17 cellular contexts compared by ENCODE assay signal in the genomic region with DNA sequence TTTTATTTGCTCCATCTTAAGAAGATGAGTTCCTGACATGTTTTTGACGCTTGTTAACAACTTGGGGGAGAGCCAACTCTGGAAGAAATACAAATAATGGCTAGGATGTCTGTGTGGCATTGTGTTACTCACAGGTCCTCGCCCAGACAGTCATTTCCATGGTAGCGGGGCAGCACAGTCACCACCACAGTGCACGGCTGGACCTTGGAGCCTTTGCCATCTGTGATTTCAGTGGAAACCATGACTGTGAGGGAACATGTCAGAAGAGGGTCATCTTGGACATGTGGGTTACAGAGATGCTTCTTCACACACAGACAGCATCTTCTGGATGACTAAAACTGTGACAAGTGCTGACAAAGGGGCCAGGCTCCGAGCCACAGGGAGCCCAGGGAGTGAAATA.
A peak's percentile ranks its signal among the peaks of the same experiment; 100 is the strongest.
DNase-seq lines count a peak whose midpoint lies in the region; ATAC-seq and TF ChIP-seq lines count a peak whose summit lies in the region.
"Had no signal": no experiment of that assay in that cellular context is flagged by ENCODE, and none has a peak within 500 bp of the region (broad histone marks: within the 10 kb centered on the region; RNA-seq: fewer than 3 reads in every experiment).

No MANE protein-coding gene starts in this region.

- intact Hi-C loops in uterus (cut with DNase I; ENCODE audit: low total_unique reads) = no loop called here

- TF ChIP-seq POLR2A in uterus (IDR thresholded peaks at IDR 0.05) = no peak

- no peak overlapping the region for H3K4me3 ChIP-seq in uterus
- H3K4me3 ChIP-seq: hepatocyte, lower lobe of right lung had no signal

- H3K9me3 ChIP-seq in uterus = no peaks in the 10 kb centered on the region
- H3K9me3 ChIP-seq: lower lobe of right lung, neutrophil had no signal

- H3K36me3 ChIP-seq in uterus = no peaks in the 10 kb centered on the region
- H3K36me3 ChIP-seq: lower lobe of right lung, neutrophil had no signal

- H3K27me3 Mint-ChIP-seq in activated T-helper 17 cell treated with anti-CD3 and anti-CD28 coated beads, Interleukin-2, amount 50 U/mL, for 72 hours = peaks cover 3% of the 10 kb centered on the region
- H3K27me3 Mint-ChIP-seq: activated naive CD8-positive, alpha-beta T cell; CD8-positive, alpha-beta memory T cell had no signal

- no peak for TF ChIP-seq CTCF in uterus (IDR thresholded peaks at IDR 0.05)

- no peak overlapping the region for H3K4me3 Mint-ChIP-seq in activated T-helper 17 cell treated with anti-CD3 and anti-CD28 coated beads, Interleukin-2, amount 50 U/mL, for 72 hours
- H3K4me3 Mint-ChIP-seq: activated CD8-positive, alpha-beta memory T cell treated with anti-CD3 and anti-CD28 coated beads, Interleukin-2, amount 10 ng/mL, durations not matched to agents 7 days and 5 days; activated naive CD8-positive, alpha-beta T cell; CD8-positive, alpha-beta memory T cell had no signal

- no peaks in the 10 kb centered on the region for H3K4me1 Mint-ChIP-seq in activated T-helper 17 cell treated with anti-CD3 and anti-CD28 coated beads, Interleukin-2, amount 50 U/mL, for 72 hours
- H3K4me1 Mint-ChIP-seq: CD8-positive, alpha-beta memory T cell had no signal

- H3K4me1 ChIP-seq in uterus = no peaks in the 10 kb centered on the region
- H3K4me1 ChIP-seq: lower lobe of right lung had no signal

- H3K27ac Mint-ChIP-seq in activated T-helper 17 cell treated with anti-CD3 and anti-CD28 coated beads, Interleukin-2, amount 50 U/mL, for 72 hours = no peak overlapping the region
- H3K27ac Mint-ChIP-seq: activated CD8-positive, alpha-beta memory T cell treated with anti-CD3 and anti-CD28 coated beads, Interleukin-2, amount 10 ng/mL, durations not matched to agents 7 days and 5 days; activated naive CD8-positive, alpha-beta T cell; CD8-positive, alpha-beta memory T cell had no signal

- no peaks in the 10 kb centered on the region for H3K9me3 Mint-ChIP-seq in activated T-helper 17 cell treated with anti-CD3 and anti-CD28 coated beads, Interleukin-2, amount 50 U/mL, for 72 hours
- H3K9me3 Mint-ChIP-seq: CD8-positive, alpha-beta memory T cell had no signal

- H3K36me3 Mint-ChIP-seq in activated T-helper 17 cell treated with anti-CD3 and anti-CD28 coated beads, Interleukin-2, amount 50 U/mL, for 72 hours (ENCODE audit: low read depth) = no peaks in the 10 kb centered on the region
- H3K36me3 Mint-ChIP-seq: activated CD8-positive, alpha-beta memory T cell treated with anti-CD3 and anti-CD28 coated beads, Interleukin-2, amount 10 ng/mL, durations not matched to agents 7 days and 5 days; activated naive CD8-positive, alpha-beta T cell; CD8-positive, alpha-beta memory T cell had no signal

- no peak overlapping the region for H3K27ac ChIP-seq in uterus
- H3K27ac ChIP-seq: hepatocyte, lower lobe of right lung, neutrophil, VCaP had no signal

- H3K27me3 ChIP-seq in uterus = no peaks in the 10 kb centered on the region
- H3K27me3 ChIP-seq: hepatocyte, neutrophil had no signal

- DNase-seq in AG20443 (ENCODE audit: low spot score) = peak; percentile 72
- peak; percentile 52 for DNase-seq in GM04504 (ENCODE audit: low read depth)
- DNase-seq in kidney glomerular epithelial cell (lab: John Stamatoyannopoulos, UW) = peak; percentile 9
- DNase-seq in uterus = no peak
- DNase-seq: activated CD8-positive, alpha-beta memory T cell treated with anti-CD3 and anti-CD28 coated beads, Interleukin-2, amount 10 ng/mL, durations not matched to agents 7 days and 5 days; CD8-positive, alpha-beta memory T cell; lower lobe of right lung; NCI-H2081 treated with DMSO at 0.1 percent for 48 hours; stimulated activated naive CD4-positive, alpha-beta T cell had no signal

- ATAC-seq in activated T-helper 17 cell treated with anti-CD3 and anti-CD28 coated beads, Interleukin-2, amount 50 U/mL, for 72 hours (replicated peaks) = peak; percentile 83
- no peak for ATAC-seq in GM19035 (IDR thresholded peaks at IDR 0.05; ENCODE audit: unreplicated experiment)
- no peak for ATAC-seq in GM18861 (IDR thresholded peaks at IDR 0.05; ENCODE audit: unreplicated experiment)
- no peak for ATAC-seq in HG02642 (IDR thresholded peaks at IDR 0.05; ENCODE audit: poor library complexity, unreplicated experiment)
- ATAC-seq: activated CD8-positive, alpha-beta memory T cell treated with anti-CD3 and anti-CD28 coated beads, Interleukin-2, amount 10 ng/mL, durations not matched to agents 7 days and 5 days; lower lobe of right lung had no signal

Comparison
In these comparisons a context has a peak if more than half of its experiments do, and no peak if none do; other contexts are left out.
1. DNase-seq: peak in AG20443 (single experiment), GM04504 (single experiment) and kidney glomerular epithelial cell (single experiment); none in uterus (0 of 2).